In genomic region chrX:9522756-9523155, GRCh38 we compare ENCODE assay signal across 18 cellular contexts. TPM values are rescaled to one million over a fixed set of nuclear protein-coding genes. Genes with fewer than 3 reads are reported as not detected.
A peak's percentile ranks its signal among the peaks of the same experiment; 100 is the strongest.
DNase-seq lines count a peak whose midpoint lies in the region; ATAC-seq and TF ChIP-seq lines count a peak whose summit lies in the region.
"Had no signal": no experiment of that assay in that cellular context is flagged by ENCODE, and none has a peak within 500 bp of the region (broad histone marks: within the 10 kb centered on the region; RNA-seq: fewer than 3 reads in every experiment).

No MANE protein-coding gene starts in this region.

- H3K4me3 ChIP-seq in AG10803 (ENCODE audit: low read length) = no peak overlapping the region
- no peak overlapping the region for H3K4me3 ChIP-seq in tibial artery

- H3K4me1 Mint-ChIP-seq in WTC11 (peaks cover 62% of the 10 kb centered on the region), nephron progenitor cell (peaks cover 79% of the 10 kb centered on the region)
- peaks cover 20% of the 10 kb centered on the region for H3K4me1 Mint-ChIP-seq in activated CD8-positive, alpha-beta T cell treated with anti-CD3 and anti-CD28 coated beads, Interleukin-2, amount 10 ng/mL, durations not matched to agents 7 days and 5 days (ENCODE audit: low read depth)

- DNase-seq in AG10803 (ENCODE audit: low read depth) (peak; percentile 58), WTC11 (ENCODE audit: low spot score) (no peak), fibroblast of gingiva (ENCODE audit: low read depth) (peak; percentile 16), nephron progenitor cell (no peak), tibial artery (no peak), NCI-H345 treated with DMSO at 0.1 percent for 48 hours (lab: John Stamatoyannopoulos, UW; ENCODE audit: unreplicated experiment) (no peak)
- no peak for DNase-seq in activated CD8-positive, alpha-beta T cell treated with anti-CD3 and anti-CD28 coated beads, Interleukin-2, amount 10 ng/mL, durations not matched to agents 7 days and 5 days
- DNase-seq: CD8-positive, alpha-beta T cell; H7; KG1; NCI-H1048; NCI-H146; NCI-H2081 treated with DMSO at 0.1 percent for 48 hours; NCI-H526; NK-92 treated with Interleukin-12 subunit alpha and Interleukin-12 subunit beta, amount 100 ng/mL, for 24 hours had no signal

- intact Hi-C loops in tibial artery (cut with DNase I; ENCODE audit: low total_unique reads) = no loop called here

- CTCF ChIA-PET in WTC11 (lab: Charles Lee) = no interaction called here
- CTCF ChIA-PET in activated CD8-positive, alpha-beta T cell treated with anti-CD3 and anti-CD28 coated beads, Interleukin-2, amount 10 ng/mL, durations not matched to agents 7 days and 5 days (lab: Charles Lee) = no interaction called here

- H3K4me3 Mint-ChIP-seq in WTC11 (no peak overlapping the region), nephron progenitor cell (no peak overlapping the region)
- H3K4me3 Mint-ChIP-seq in activated CD8-positive, alpha-beta T cell treated with anti-CD3 and anti-CD28 coated beads, Interleukin-2, amount 10 ng/mL, durations not matched to agents 7 days and 5 days = no peak overlapping the region
- H3K4me3 Mint-ChIP-seq: B cell; CD8-positive, alpha-beta T cell had no signal

- POLR2A ChIA-PET in WTC11 (lab: Charles Lee) = interaction anchor here (0.6 kb wide), 1 partner anchor 28 kb away, joined by 4 read pairs; no protein-coding TSS in a partner anchor
- POLR2A ChIA-PET in activated CD8-positive, alpha-beta T cell treated with anti-CD3 and anti-CD28 coated beads, Interleukin-2, amount 10 ng/mL, durations not matched to agents 7 days and 5 days (lab: Charles Lee) = no interaction called here

- no peaks in the 10 kb centered on the region for H3K27me3 ChIP-seq in tibial artery

- TF ChIP-seq CTCF in AG10803 (conservative IDR thresholded peaks at IDR 0.05; ENCODE audit: low read length) = no peak
- TF ChIP-seq CTCF in WTC11 (IDR thresholded peaks at IDR 0.05) = no peak
- TF ChIP-seq CTCF in nephron progenitor cell (IDR thresholded peaks at IDR 0.05) = no peak
- TF ChIP-seq CTCF in tibial artery (IDR thresholded peaks at IDR 0.05) = no peak

- ATAC-seq in WTC11 = no peak
- ATAC-seq in activated CD8-positive, alpha-beta T cell treated with anti-CD3 and anti-CD28 coated beads, Interleukin-2, amount 10 ng/mL, durations not matched to agents 7 days and 5 days = no peak
- ATAC-seq in GM18502 (IDR thresholded peaks at IDR 0.05; ENCODE audit: poor library complexity, unreplicated experiment) = no peak
- ATAC-seq: CD8-positive, alpha-beta T cell had no signal

- no peaks in the 10 kb centered on the region for H3K36me3 Mint-ChIP-seq in WTC11
- H3K36me3 Mint-ChIP-seq in nephron progenitor cell (ENCODE audit: low read depth) = peaks cover 17% of the 10 kb centered on the region
- peaks cover 4% of the 10 kb centered on the region for H3K36me3 Mint-ChIP-seq in activated CD8-positive, alpha-beta T cell treated with anti-CD3 and anti-CD28 coated beads, Interleukin-2, amount 10 ng/mL, durations not matched to agents 7 days and 5 days (ENCODE audit: low read depth)
- H3K36me3 Mint-ChIP-seq: CD8-positive, alpha-beta T cell had no signal

- H3K27me3 Mint-ChIP-seq in WTC11 (ENCODE audit: low read depth) = no peaks in the 10 kb centered on the region
- peaks cover 2% of the 10 kb centered on the region for H3K27me3 Mint-ChIP-seq in nephron progenitor cell (ENCODE audit: low read depth, poor library complexity)
- no peaks in the 10 kb centered on the region for H3K27me3 Mint-ChIP-seq in activated CD8-positive, alpha-beta T cell treated with anti-CD3 and anti-CD28 coated beads, Interleukin-2, amount 10 ng/mL, durations not matched to agents 7 days and 5 days (ENCODE audit: low read depth)
- H3K27me3 Mint-ChIP-seq: B cell had no signal

- H3K36me3 ChIP-seq in tibial artery = no peaks in the 10 kb centered on the region

- H3K27ac Mint-ChIP-seq in WTC11 (peak overlapping the region; percentile 14; the same call in 1 of the 2 replicates), nephron progenitor cell (peak overlapping the region; percentile 63)
- H3K27ac Mint-ChIP-seq in activated CD8-positive, alpha-beta T cell treated with anti-CD3 and anti-CD28 coated beads, Interleukin-2, amount 10 ng/mL, durations not matched to agents 7 days and 5 days = no peak overlapping the region
- H3K27ac Mint-ChIP-seq: B cell; CD8-positive, alpha-beta T cell had no signal

- peaks cover 0 to 20% (median 0%) of the 10 kb centered on the region in 4 donors for H3K4me1 ChIP-seq in tibial artery

- H3K9me3 Mint-ChIP-seq in WTC11 (no peaks in the 10 kb centered on the region), nephron progenitor cell (peaks cover 65% of the 10 kb centered on the region)
- no peaks in the 10 kb centered on the region for H3K9me3 Mint-ChIP-seq in activated CD8-positive, alpha-beta T cell treated with anti-CD3 and anti-CD28 coated beads, Interleukin-2, amount 10 ng/mL, durations not matched to agents 7 days and 5 days (ENCODE audit: insufficient read depth)
- H3K9me3 Mint-ChIP-seq: CD8-positive, alpha-beta T cell had no signal

- no peak overlapping the region for H3K27ac ChIP-seq in tibial artery
- H3K27ac ChIP-seq: RWPE1 had no signal

- H3K9me3 ChIP-seq in tibial artery = no peaks in the 10 kb centered on the region

TF ChIP-seq in WTC11, 78 proteins besides CTCF, POLR2A, EP300 and RAD21 (continues in another document):
- TF ChIP-seq RELA (CRISPR knock-in tag; IDR thresholded peaks at IDR 0.05; ENCODE audit: borderline replicate concordance) (no peak), MYBL2 (CRISPR knock-in tag; IDR thresholded peaks at IDR 0.05) (no peak), KAT7 (CRISPR knock-in tag; IDR thresholded peaks at IDR 0.05; ENCODE audit: borderline replicate concordance) (no peak), IRF1 (CRISPR knock-in tag; IDR thresholded peaks at IDR 0.05) (no peak), NR3C1 (CRISPR knock-in tag; conservative IDR thresholded peaks at IDR 0.05; ENCODE audit: low read depth) (no peak), ZSCAN18 (CRISPR knock-in tag; IDR thresholded peaks at IDR 0.05) (no peak), ZNF671 (CRISPR knock-in tag; IDR thresholded peaks at IDR 0.05) (no peak), AFF4 (CRISPR knock-in tag; IDR thresholded peaks at IDR 0.05; ENCODE audit: borderline replicate concordance) (no peak), MLX (CRISPR knock-in tag; IDR thresholded peaks at IDR 0.05) (no peak), ZNF396 (CRISPR knock-in tag; IDR thresholded peaks at IDR 0.05; ENCODE audit: borderline replicate concordance) (no peak)

RNA-seq across cellular contexts. Expression of gene TBL1X, which starts 57.9 kb away (rescaled TPM):
- total RNA-seq in WTC11 (2021) = 22.2 to 27.7 TPM (median 24.1 TPM) in 3 replicates
- total RNA-seq in activated CD8-positive, alpha-beta T cell treated with anti-CD3 and anti-CD28 coated beads, Interleukin-2, amount 10 ng/mL, durations not matched to agents 7 days and 5 days = 10 to 100 TPM; 20.0 to 23.0 TPM

Comparison
In these comparisons a context has a peak if more than half of its experiments do, and no peak if none do; other contexts are left out.
1. DNase-seq: peak in AG10803 (single experiment) and fibroblast of gingiva (single experiment); none in WTC11 (single experiment), nephron progenitor cell (single experiment), activated CD8-positive, alpha-beta T cell treated with anti-CD3 and anti-CD28 coated beads, Interleukin-2, amount 10 ng/mL, durations not matched to agents 7 days and 5 days (single experiment), tibial artery (0 of 2) and NCI-H345 treated with DMSO at 0.1 percent for 48 hours (single experiment).